25 cellular contexts compared by ENCODE assay signal in genomic region chr3:127012091-127012490, GRCh38. TPM values are rescaled to one million over a fixed set of nuclear protein-coding genes. Genes with fewer than 3 reads are reported as not detected.
A peak's percentile ranks its signal among the peaks of the same experiment; 100 is the strongest.
DNase-seq lines count a peak whose midpoint lies in the region; ATAC-seq and TF ChIP-seq lines count a peak whose summit lies in the region.
"Had no signal": no experiment of that assay in that cellular context is flagged by ENCODE, and none has a peak within 500 bp of the region (broad histone marks: within the 10 kb centered on the region; RNA-seq: fewer than 3 reads in every experiment).

No MANE protein-coding gene starts in this region.

- no peaks in the 10 kb centered on the region for H3K27me3 Mint-ChIP-seq in MCF 10A (ENCODE audit: insufficient read depth, unreplicated experiment)
- no peaks in the 10 kb centered on the region for H3K27me3 Mint-ChIP-seq in T-helper 2 cell treated with Interferon-gamma antibody and Interleukin-4, amounts not matched to agents 5 μg/mL and 100 μg/mL, for 36 hours (ENCODE audit: low read depth)
- H3K27me3 Mint-ChIP-seq: T-cell, type B pancreatic cell had no signal

- no TSS peak for BruUV-seq in MCF 10A (replicated peaks; lab: Mats Ljungman, UMichigan)

- H3K27me3 ChIP-seq in breast epithelium = no peaks in the 10 kb centered on the region
- H3K27me3 ChIP-seq: sigmoid colon had no signal

- TF ChIP-seq CTCF in MCF 10A (IDR thresholded peaks at IDR 0.05; ENCODE audit: unreplicated experiment) (no peak), breast epithelium (IDR thresholded peaks at IDR 0.05) (no peak), RWPE1 (conservative IDR thresholded peaks at IDR 0.05; ENCODE audit: low read depth) (no peak), fibroblast of mammary gland (conservative IDR thresholded peaks at IDR 0.05; ENCODE audit: control insufficient read depth, insufficient read depth, low read depth, low read length) (no peak)

- H3K9me3 ChIP-seq in breast epithelium = no peaks in the 10 kb centered on the region
- H3K9me3 ChIP-seq: lower lobe of right lung, sigmoid colon had no signal

- DNase-seq in MCF 10A (ENCODE audit: unreplicated experiment) = peak; percentile 76
- no peak for DNase-seq in breast epithelium (ENCODE audit: low spot score in 2 of 2)
- peak; percentile 81 for DNase-seq in RWPE1 (ENCODE audit: low spot score)
- peak; percentile 56 for DNase-seq in fibroblast of mammary gland (ENCODE audit: low read depth)
- no peak for DNase-seq in T-helper 2 cell treated with Interferon-gamma antibody and Interleukin-4, amounts not matched to agents 5 μg/mL and 100 μg/mL, for 36 hours (ENCODE audit: low spot score)
- DNase-seq in NCI-H187 treated with DMSO at 0.1 percent for 48 hours (lab: John Stamatoyannopoulos, UW) = no peak
- DNase-seq in globus pallidus (ENCODE audit: low spot score) = no peak
- DNase-seq: activated CD4-positive, alpha-beta T cell treated with anti-CD3 and anti-CD28 coated beads, Interleukin-2, amount 50 U/mL, for 1 hour; amygdala; cerebellar nuclear complex; effector CD8-positive, alpha-beta T cell; lower lobe of right lung; NCI-H1092; NCI-H2081; NCI-H446 treated with DMSO at 0.1 percent for 48 hours; SHP77; sigmoid colon; stimulated activated naive CD8-positive, alpha-beta T cell treated with anti-CD3 and anti-CD28 coated beads, Interleukin-15, Interleukin-2, amounts not matched to agents 100 U/mL and 50 U/mL, for 24 hours; T-cell had no signal

- no peaks in the 10 kb centered on the region for H3K9me3 Mint-ChIP-seq in MCF 10A (ENCODE audit: unreplicated experiment)
- no peaks in the 10 kb centered on the region for H3K9me3 Mint-ChIP-seq in T-helper 2 cell treated with Interferon-gamma antibody and Interleukin-4, amounts not matched to agents 5 μg/mL and 100 μg/mL, for 36 hours
- H3K9me3 Mint-ChIP-seq: CD14-positive monocyte, T-cell, type B pancreatic cell had no signal

- intact Hi-C loops in MCF 10A (cut with micrococcal nuclease) = no loop called here
- intact Hi-C loops in breast epithelium (cut with DNase I; ENCODE audit: low total_unique reads) = no loop called here

- H3K4me3 Mint-ChIP-seq in MCF 10A (ENCODE audit: unreplicated experiment) = no peak overlapping the region
- H3K4me3 Mint-ChIP-seq in T-helper 2 cell treated with Interferon-gamma antibody and Interleukin-4, amounts not matched to agents 5 μg/mL and 100 μg/mL, for 36 hours = no peak overlapping the region
- H3K4me3 Mint-ChIP-seq: CD14-positive monocyte, T-cell, type B pancreatic cell had no signal

- H3K27ac Mint-ChIP-seq in MCF 10A (ENCODE audit: low read depth, unreplicated experiment) = peak overlapping the region; percentile 82
- H3K27ac Mint-ChIP-seq in T-helper 2 cell treated with Interferon-gamma antibody and Interleukin-4, amounts not matched to agents 5 μg/mL and 100 μg/mL, for 36 hours = no peak overlapping the region
- H3K27ac Mint-ChIP-seq: CD14-positive monocyte, T-cell, type B pancreatic cell had no signal

- CTCF ChIA-PET in MCF 10A (lab: Yijun Ruan, JAX) = interaction anchor here (2.8 kb wide), 1 partner anchor 259 kb away, joined by 6 read pairs; no protein-coding TSS in a partner anchor
- CTCF ChIA-PET in RWPE1 (lab: Yijun Ruan, JAX) = interaction anchor here (2.0 kb wide), 1 partner anchor 10 kb away, joined by 5 read pairs; no protein-coding TSS in a partner anchor

- peaks cover 40% of the 10 kb centered on the region for H3K36me3 Mint-ChIP-seq in MCF 10A (ENCODE audit: insufficient read depth, unreplicated experiment)
- H3K36me3 Mint-ChIP-seq in T-helper 2 cell treated with Interferon-gamma antibody and Interleukin-4, amounts not matched to agents 5 μg/mL and 100 μg/mL, for 36 hours (ENCODE audit: low read depth) = no peaks in the 10 kb centered on the region
- H3K36me3 Mint-ChIP-seq: CD14-positive monocyte, type B pancreatic cell had no signal

- H3K4me1 Mint-ChIP-seq in MCF 10A (ENCODE audit: insufficient read depth, unreplicated experiment) = peaks cover 14% of the 10 kb centered on the region
- H3K4me1 Mint-ChIP-seq in T-helper 2 cell treated with Interferon-gamma antibody and Interleukin-4, amounts not matched to agents 5 μg/mL and 100 μg/mL, for 36 hours (ENCODE audit: low read depth) = no peaks in the 10 kb centered on the region
- H3K4me1 Mint-ChIP-seq: CD14-positive monocyte, T-cell had no signal

- ATAC-seq in HG03095 (IDR thresholded peaks at IDR 0.05; ENCODE audit: unreplicated experiment) = no peak
- ATAC-seq: lower lobe of right lung; stimulated activated naive CD8-positive, alpha-beta T cell treated with anti-CD3 and anti-CD28 coated beads, Interleukin-15, Interleukin-2, amounts not matched to agents 100 U/mL and 50 U/mL, for 24 hours; T-cell had no signal

- no peak for TF ChIP-seq POLR2A in breast epithelium (IDR thresholded peaks at IDR 0.05)

- H3K4me1 ChIP-seq in breast epithelium = no peaks in the 10 kb centered on the region
- H3K4me1 ChIP-seq: lower lobe of right lung, sigmoid colon had no signal

- H3K4me3 ChIP-seq in breast epithelium = no peak overlapping the region
- no peak overlapping the region for H3K4me3 ChIP-seq in fibroblast of mammary gland (ENCODE audit: control insufficient read depth, low read depth, low read length)
- H3K4me3 ChIP-seq: lower lobe of right lung, sigmoid colon had no signal

- POLR2A ChIA-PET in MCF 10A (lab: Yijun Ruan, JAX) = interaction anchor here (1.0 to 1.3 kb wide), 3 partner anchors 24 to 259 kb away, joined by 4 to 5 read pairs (median 4); no protein-coding TSS in a partner anchor
- POLR2A ChIA-PET in RWPE1 (lab: Yijun Ruan, JAX; ENCODE audit: low non-redundant PET) = no interaction called here

- H3K27ac ChIP-seq in breast epithelium (peak overlapping the region in 1 of 2 donors; percentile 55), RWPE1 (no peak overlapping the region)
- H3K27ac ChIP-seq: 22Rv1, KMS-11, lower lobe of right lung, sigmoid colon, VCaP had no signal

- peaks cover under 1% of the 10 kb centered on the region for H3K36me3 ChIP-seq in breast epithelium

RNA-seq across cellular contexts. Expression of gene PLXNA1, which starts 29.2 kb away (rescaled TPM):
- total RNA-seq in MCF 10A (2022) (42.1 and 48.4 TPM in 2 replicates), breast epithelium (10 to 100 TPM; 21.3 to 32.2 (median 25.9) TPM)

Comparison
In these comparisons a context has a peak if more than half of its experiments do, and no peak if none do; other contexts are left out.
1. DNase-seq: peak in MCF 10A (single experiment), RWPE1 (single experiment) and fibroblast of mammary gland (single experiment); none in breast epithelium (0 of 2), T-helper 2 cell treated with Interferon-gamma antibody and Interleukin-4, amounts not matched to agents 5 μg/mL and 100 μg/mL, for 36 hours (single experiment), NCI-H187 treated with DMSO at 0.1 percent for 48 hours (single experiment) and globus pallidus (single experiment).